Comparison of ENCODE assay signal across 27 cellular contexts in the genomic region with DNA sequence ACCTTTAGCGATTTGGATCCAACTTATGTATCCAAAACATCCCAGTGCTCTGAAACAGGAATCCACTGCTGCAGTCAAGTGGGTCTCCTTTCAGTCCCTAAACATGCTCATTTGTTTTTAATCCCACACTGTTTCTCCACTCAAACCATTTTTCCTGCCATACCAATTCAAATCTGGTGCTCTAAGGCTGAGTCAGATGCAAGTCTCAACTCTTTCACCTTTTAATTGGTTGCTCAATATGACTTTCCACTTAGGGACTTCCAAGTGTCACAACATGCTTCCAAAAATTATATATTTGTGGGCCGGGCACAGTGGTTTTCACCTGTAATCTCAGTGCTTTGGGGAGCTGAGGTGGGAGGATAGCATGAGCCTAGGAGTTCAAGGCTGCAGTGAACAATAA.
"Had no signal": no experiment of that assay in that cellular context is flagged by ENCODE, and none has a peak within 500 bp of the region (broad histone marks: within the 10 kb centered on the region; RNA-seq: fewer than 3 reads in every experiment).

No MANE protein-coding gene starts in this region.

- H3K36me3 Mint-ChIP-seq: activated CD4-positive, alpha-beta memory T cell treated with anti-CD3 and anti-CD28 coated beads for 36 hours; activated naive CD4-positive, alpha-beta T cell treated with anti-CD3 and anti-CD28 coated beads, Interleukin-2, amount 50 U/mL, for 72 hours; IgD-negative memory B cell; T-cell had no signal

- H3K4me1 Mint-ChIP-seq: activated B cell treated with CpG ODN at 0.5 μM for 24 hours; activated CD4-positive, alpha-beta T cell treated with anti-CD3 and anti-CD28 coated beads, Interleukin-2, amount 10 ng/mL, durations not matched to agents 7 days and 5 days; activated naive CD8-positive, alpha-beta T cell treated with anti-CD3 and anti-CD28 coated beads, Interleukin-2, amount 50 U/mL, for 24 hours; IgD-negative memory B cell; T-cell had no signal

- H3K36me3 ChIP-seq: brain microvascular endothelial cell, MG63 had no signal

- H3K27ac Mint-ChIP-seq: activated B cell treated with CpG ODN at 0.5 μM for 24 hours; activated CD4-positive, alpha-beta memory T cell treated with anti-CD3 and anti-CD28 coated beads for 36 hours; activated CD4-positive, alpha-beta T cell treated with anti-CD3 and anti-CD28 coated beads, Interleukin-2, amount 10 ng/mL, durations not matched to agents 7 days and 5 days; activated naive CD4-positive, alpha-beta T cell treated with anti-CD3 and anti-CD28 coated beads, Interleukin-2, amount 50 U/mL, for 72 hours; activated naive CD8-positive, alpha-beta T cell treated with anti-CD3 and anti-CD28 coated beads, Interleukin-2, amount 50 U/mL, for 24 hours; IgD-negative memory B cell; T-cell had no signal

- DNase-seq: activated B cell treated with CpG ODN at 0.5 μM for 24 hours; activated CD4-positive, alpha-beta memory T cell treated with anti-CD3 and anti-CD28 coated beads for 36 hours; activated CD4-positive, alpha-beta T cell treated with anti-CD3 and anti-CD28 coated beads for 1 hour; activated CD4-positive, alpha-beta T cell treated with anti-CD3 and anti-CD28 coated beads, Interleukin-2, amount 10 ng/mL, durations not matched to agents 7 days and 5 days; activated CD8-positive, alpha-beta memory T cell treated with anti-CD3 and anti-CD28 coated beads for 24 hours; activated effector memory CD4-positive, alpha-beta T cell treated with anti-CD3 and anti-CD28 coated beads, Interleukin-2, amount 50 U/mL, for 16 hours; activated naive CD4-positive, alpha-beta T cell treated with Interleukin-2 at 50 U/mL for 16 hours; activated naive CD8-positive, alpha-beta T cell treated with anti-CD3 and anti-CD28 coated beads, Interleukin-2, amount 50 U/mL, for 24 hours; activated T-cell treated with anti-CD3 and anti-CD28 coated beads, Interleukin-2, amount 50 U/mL, for 4 hours; brain microvascular endothelial cell; caudate nucleus; KG1; MG63; MV-4-11; NCI-H1092 treated with DMSO at 0.1 percent for 48 hours; NCI-H1436; NCI-H1694 treated with DMSO at 0.1 percent for 48 hours; NCI-H2029 treated with DMSO at 0.1 percent for 48 hours; NCI-H446; NCI-H526; NCI-H82; SIG-M5; T-cell; T-helper 2 cell; T1000 had no signal

- H3K9me3 Mint-ChIP-seq: activated B cell treated with CpG ODN at 0.5 μM for 24 hours; activated CD4-positive, alpha-beta memory T cell treated with anti-CD3 and anti-CD28 coated beads for 36 hours; activated CD4-positive, alpha-beta T cell treated with anti-CD3 and anti-CD28 coated beads, Interleukin-2, amount 10 ng/mL, durations not matched to agents 7 days and 5 days; activated naive CD4-positive, alpha-beta T cell treated with anti-CD3 and anti-CD28 coated beads, Interleukin-2, amount 50 U/mL, for 72 hours; activated naive CD8-positive, alpha-beta T cell treated with anti-CD3 and anti-CD28 coated beads, Interleukin-2, amount 50 U/mL, for 24 hours; activated T-cell treated with anti-CD3 and anti-CD28 coated beads, Interleukin-2, amount 50 U/mL, for 4 hours; IgD-negative memory B cell; T-cell had no signal

- ATAC-seq: activated naive CD4-positive, alpha-beta T cell treated with anti-CD3 and anti-CD28 coated beads, Interleukin-2, amount 50 U/mL, for 72 hours; activated naive CD8-positive, alpha-beta T cell treated with anti-CD3 and anti-CD28 coated beads, Interleukin-2, amount 50 U/mL, for 24 hours; activated T-cell treated with anti-CD3 and anti-CD28 coated beads, Interleukin-2, amount 50 U/mL, for 4 hours; T-cell had no signal

- H3K9me3 ChIP-seq: MG63 had no signal

- H3K27me3 ChIP-seq: brain microvascular endothelial cell, MG63 had no signal

- H3K27ac ChIP-seq: brain microvascular endothelial cell had no signal

- H3K4me3 Mint-ChIP-seq: activated B cell treated with CpG ODN at 0.5 μM for 24 hours; activated CD4-positive, alpha-beta memory T cell treated with anti-CD3 and anti-CD28 coated beads for 36 hours; activated CD4-positive, alpha-beta T cell treated with anti-CD3 and anti-CD28 coated beads, Interleukin-2, amount 10 ng/mL, durations not matched to agents 7 days and 5 days; activated naive CD8-positive, alpha-beta T cell treated with anti-CD3 and anti-CD28 coated beads, Interleukin-2, amount 50 U/mL, for 24 hours; activated T-cell treated with anti-CD3 and anti-CD28 coated beads, Interleukin-2, amount 50 U/mL, for 4 hours; IgD-negative memory B cell; T-cell had no signal

- H3K4me3 ChIP-seq: MG63 had no signal
